ENCODE assay signal across 15 cellular contexts in genomic region chr3:38127611-38128302, GRCh38. TPM values are rescaled to one million over a fixed set of nuclear protein-coding genes. Genes with fewer than 3 reads are reported as not detected.
DNase-seq lines count a peak whose midpoint lies in the region; ATAC-seq and TF ChIP-seq lines count a peak whose summit lies in the region.
"Had no signal": no experiment of that assay in that cellular context is flagged by ENCODE, and none has a peak within 500 bp of the region (broad histone marks: within the 10 kb centered on the region; RNA-seq: fewer than 3 reads in every experiment).

No MANE protein-coding gene starts in this region.

- intact Hi-C loops in right cardiac atrium (cut with DNase I) (no loop called here), sigmoid colon (cut with DNase I) (loop anchor here (10.0 kb wide), 1 partner anchor 117 kb away; no protein-coding TSS in a partner anchor)

- WGBS in right cardiac atrium, result 80% methylated on average over 4 of the region's 4 CpGs
- WGBS in sigmoid colon, 2 donors, result 96 to 99% methylated on average over 4 of the region's 4 CpGs

- H3K27ac ChIP-seq in RWPE2 (ENCODE audit: poor library complexity, severe bottlenecking), result no peak overlapping the region
- peak overlapping the region; percentile 14 for H3K27ac ChIP-seq in right cardiac atrium (ENCODE audit: low read length)
- H3K27ac ChIP-seq in sigmoid colon, result no peak overlapping the region

- TF ChIP-seq CTCF in RWPE2 (IDR thresholded peaks at IDR 0.05; ENCODE audit: poor library complexity, severe bottlenecking) (no peak), sigmoid colon (IDR thresholded peaks at IDR 0.05) (no peak)

- H3K4me1 ChIP-seq in RWPE2 (ENCODE audit: insufficient read depth, poor library complexity, severe bottlenecking) (no peaks in the 10 kb centered on the region), right cardiac atrium (ENCODE audit: control insufficient read depth, insufficient read depth, low read length) (peaks cover 6% of the 10 kb centered on the region), sigmoid colon (peaks cover 0 to 5% (median 0%) of the 10 kb centered on the region in 4 donors)

- H3K4me3 ChIP-seq in RWPE2 (ENCODE audit: severe bottlenecking), result no peak overlapping the region
- H3K4me3 ChIP-seq in right cardiac atrium (ENCODE audit: low read length), result no peak overlapping the region
- H3K4me3 ChIP-seq in sigmoid colon, result no peak overlapping the region

- TF ChIP-seq POLR2A in sigmoid colon (IDR thresholded peaks at IDR 0.05), result no peak

- no peak for TF ChIP-seq EP300 in sigmoid colon (IDR thresholded peaks at IDR 0.05)

- H3K27me3 ChIP-seq in RWPE2 (ENCODE audit: insufficient read depth, poor library complexity, severe bottlenecking), result no peaks in the 10 kb centered on the region
- no peaks in the 10 kb centered on the region for H3K27me3 ChIP-seq in right cardiac atrium (ENCODE audit: control insufficient read depth, insufficient read depth)
- H3K27me3 ChIP-seq in sigmoid colon, result no peaks in the 10 kb centered on the region

- ATAC-seq in RWPE2 (ENCODE audit: low read depth) (peak; percentile 32; the same call in 1 of the 3 replicates), right cardiac atrium (no peak)

- H3K9me3 ChIP-seq in RWPE2 (ENCODE audit: severe bottlenecking), result no peaks in the 10 kb centered on the region
- H3K9me3 ChIP-seq in right cardiac atrium (ENCODE audit: control insufficient read depth, low read length), result no peaks in the 10 kb centered on the region
- no peaks in the 10 kb centered on the region for H3K9me3 ChIP-seq in sigmoid colon
- H3K9me3 ChIP-seq: Caco-2 had no signal

- peaks cover 89% of the 10 kb centered on the region for H3K36me3 ChIP-seq in RWPE2 (ENCODE audit: low read depth)
- peaks cover 43 to 100% (median 75%) of the 10 kb centered on the region in 4 donors for H3K36me3 ChIP-seq in sigmoid colon

- peak; percentile 40 for DNase-seq in activated CD8-positive, alpha-beta memory T cell treated with anti-CD3 and anti-CD28 coated beads for 24 hours
- DNase-seq in activated CD8-positive, alpha-beta memory T cell treated with anti-CD3 and anti-CD28 coated beads, Interleukin-2, amount 50 U/mL, for 4 hours, result no peak
- peak; percentile 31 for DNase-seq in RWPE2 (ENCODE audit: low spot score)
- peak in 1 of 3 donors; percentile 33 for DNase-seq in right cardiac atrium
- DNase-seq in sigmoid colon, result peak; percentile 26
- DNase-seq in NOMO-1 treated with dmso at 0.1 percent for 144 hours (lab: John Stamatoyannopoulos, UW; ENCODE audit: unreplicated experiment), result no peak
- DNase-seq in DMS 273 (lab: John Stamatoyannopoulos, UW; ENCODE audit: unreplicated experiment), result no peak
- no peak for DNase-seq in NCI-H2227 treated with DMSO at 0.1 percent for 48 hours (lab: John Stamatoyannopoulos, UW)
- DNase-seq: ACHN; amygdala; Caco-2; glutamatergic neuron; NCI-H1105; NK-92 treated with Interleukin-12 subunit alpha and Interleukin-12 subunit beta, amount 100 ng/mL, for 24 hours; stimulated activated CD4-positive, alpha-beta T cell treated with anti-CD3 and anti-CD28 coated beads, Interleukin-15, amount 100 ng/mL, for 24 hours had no signal

RNA-seq across cellular contexts. Expression of gene ACAA1, which starts 9.2 kb away (rescaled TPM):
- total RNA-seq in right cardiac atrium, result 10 to 100 TPM; 80.8 to 98.8 (median 88.4) TPM
- 98.8 TPM for polyA plus RNA-seq in right cardiac atrium
- total RNA-seq in sigmoid colon, result 10 to 100 TPM; 42.6 to 53.2 (median 47.6) TPM
- 100 to 1,000 TPM; 102 to 258 (median 131) TPM for polyA plus RNA-seq in sigmoid colon

RNA-seq across cellular contexts. Expression of gene MYD88, which starts 10.7 kb away (rescaled TPM):
- total RNA-seq in right cardiac atrium (10 to 100 TPM; 11.1 to 19.8 (median 13.1) TPM), sigmoid colon (10 to 100 TPM; 27.8 to 39.7 (median 33.4) TPM)
- polyA plus RNA-seq in right cardiac atrium (8.4 TPM), sigmoid colon (10 to 100 TPM; 48.6 to 74.0 (median 58.4) TPM)

RNA-seq across cellular contexts. Expression of gene OXSR1, which starts 37.6 kb away (rescaled TPM):
- total RNA-seq in right cardiac atrium (10 to 100 TPM; 20.2 to 39.1 (median 25.1) TPM), sigmoid colon (10 to 100 TPM; 21.8 to 28.8 (median 26.2) TPM)
- polyA plus RNA-seq in right cardiac atrium (12.9 TPM), sigmoid colon (10 to 100 TPM; 13.8 to 22.9 (median 22.8) TPM)

Comparison
In these comparisons a context has a peak if more than half of its experiments do, and no peak if none do; other contexts are left out.
1. DNase-seq: peak in activated CD8-positive, alpha-beta memory T cell treated with anti-CD3 and anti-CD28 coated beads for 24 hours (single experiment), RWPE2 (single experiment) and sigmoid colon (single experiment); none in activated CD8-positive, alpha-beta memory T cell treated with anti-CD3 and anti-CD28 coated beads, Interleukin-2, amount 50 U/mL, for 4 hours (single experiment), NOMO-1 treated with dmso at 0.1 percent for 144 hours (single experiment), DMS 273 (single experiment) and NCI-H2227 treated with DMSO at 0.1 percent for 48 hours (single experiment).